ENCODE assay signal across 17 cellular contexts in genomic region chr1:186473047-186473446, GRCh38. TPM values are rescaled to one million over a fixed set of nuclear protein-coding genes. Genes with fewer than 3 reads are reported as not detected.
DNase-seq lines count a peak whose midpoint lies in the region; ATAC-seq and TF ChIP-seq lines count a peak whose summit lies in the region.
"Had no signal": no experiment of that assay in that cellular context is flagged by ENCODE, and none has a peak within 500 bp of the region (broad histone marks: within the 10 kb centered on the region; RNA-seq: fewer than 3 reads in every experiment).

No MANE protein-coding gene starts in this region.

- ATAC-seq in GM18909 (IDR thresholded peaks at IDR 0.05; ENCODE audit: poor library complexity, unreplicated experiment) (peak; percentile 28), HG02610 (IDR thresholded peaks at IDR 0.05; ENCODE audit: unreplicated experiment) (peak; percentile 15)
- ATAC-seq: HCT116 had no signal

- no peaks in the 10 kb centered on the region for H3K36me3 ChIP-seq in breast epithelium

- in situ Hi-C loops in KBM-7 (cut with MboI; ENCODE audit: low pct_unique_long_range_greater_than_20kb, low sequenced_read_pairs) = no loop called here

- H3K4me1 Mint-ChIP-seq in endothelial cell (ENCODE audit: unreplicated experiment) = no peaks in the 10 kb centered on the region
- H3K4me1 Mint-ChIP-seq: B cell had no signal

- intact Hi-C loops in breast epithelium (cut with DNase I; ENCODE audit: low total_unique reads) = no loop called here

- H3K36me3 Mint-ChIP-seq in endothelial cell (ENCODE audit: low read depth, unreplicated experiment) = no peaks in the 10 kb centered on the region

- no peaks in the 10 kb centered on the region for H3K9me3 ChIP-seq in breast epithelium

- H3K4me3 ChIP-seq in breast epithelium = no peak overlapping the region

- no peak overlapping the region for H3K27ac Mint-ChIP-seq in endothelial cell (ENCODE audit: unreplicated experiment)
- H3K27ac Mint-ChIP-seq: B cell; CD4-positive, alpha-beta T cell had no signal

- H3K27me3 ChIP-seq in breast epithelium = no peaks in the 10 kb centered on the region

- peak; percentile 40 for DNase-seq in NCI-H82 treated with DMSO at 0.1 percent for 48 hours (lab: John Stamatoyannopoulos, UW; ENCODE audit: unreplicated experiment)
- DNase-seq in endothelial cell (ENCODE audit: low spot score) = no peak
- no peak for DNase-seq in breast epithelium (ENCODE audit: low spot score in 2 of 2)
- no peak for DNase-seq in ecto neural progenitor cell (ENCODE audit: low spot score)
- no peak for DNase-seq in KBM-7
- DNase-seq: CD4-positive, alpha-beta T cell; DMS79 treated with DMSO at 0.1 percent for 48 hours; Kasumi-1; NCI-H146; NCI-H2081 treated with DMSO at 0.1 percent for 48 hours; NCI-H524 treated with DMSO at 0.1 percent for 48 hours; RPMI8226; SW 1271 had no signal

- H3K4me1 ChIP-seq in breast epithelium = no peaks in the 10 kb centered on the region

- H3K9me3 Mint-ChIP-seq in endothelial cell (ENCODE audit: unreplicated experiment) = no peaks in the 10 kb centered on the region
- H3K9me3 Mint-ChIP-seq: CD4-positive, alpha-beta T cell had no signal

- no peak for TF ChIP-seq POLR2A in breast epithelium (IDR thresholded peaks at IDR 0.05)

- H3K27ac ChIP-seq in breast epithelium = no peak overlapping the region

- TF ChIP-seq CTCF in endothelial cell (IDR thresholded peaks at IDR 0.05; ENCODE audit: unreplicated experiment) = peak; percentile 37
- no peak for TF ChIP-seq CTCF in breast epithelium (IDR thresholded peaks at IDR 0.05)

- H3K27me3 Mint-ChIP-seq in endothelial cell (ENCODE audit: unreplicated experiment) = peaks cover 2% of the 10 kb centered on the region
- H3K27me3 Mint-ChIP-seq: B cell; CD4-positive, alpha-beta T cell had no signal

- H3K4me3 Mint-ChIP-seq in endothelial cell (ENCODE audit: unreplicated experiment) = no peak overlapping the region
- H3K4me3 Mint-ChIP-seq: B cell; CD4-positive, alpha-beta T cell had no signal

RNA-seq across cellular contexts. Expression of gene PDC, which starts 12.1 kb away (rescaled TPM):
- total RNA-seq in endothelial cell (ENCODE audit: unreplicated experiment) (not detected), breast epithelium (not detected)
- total RNA-seq: B cell; CD4-positive, alpha-beta T cell had no signal
